ENCODE assay signal across 19 cellular contexts in the genomic region with DNA sequence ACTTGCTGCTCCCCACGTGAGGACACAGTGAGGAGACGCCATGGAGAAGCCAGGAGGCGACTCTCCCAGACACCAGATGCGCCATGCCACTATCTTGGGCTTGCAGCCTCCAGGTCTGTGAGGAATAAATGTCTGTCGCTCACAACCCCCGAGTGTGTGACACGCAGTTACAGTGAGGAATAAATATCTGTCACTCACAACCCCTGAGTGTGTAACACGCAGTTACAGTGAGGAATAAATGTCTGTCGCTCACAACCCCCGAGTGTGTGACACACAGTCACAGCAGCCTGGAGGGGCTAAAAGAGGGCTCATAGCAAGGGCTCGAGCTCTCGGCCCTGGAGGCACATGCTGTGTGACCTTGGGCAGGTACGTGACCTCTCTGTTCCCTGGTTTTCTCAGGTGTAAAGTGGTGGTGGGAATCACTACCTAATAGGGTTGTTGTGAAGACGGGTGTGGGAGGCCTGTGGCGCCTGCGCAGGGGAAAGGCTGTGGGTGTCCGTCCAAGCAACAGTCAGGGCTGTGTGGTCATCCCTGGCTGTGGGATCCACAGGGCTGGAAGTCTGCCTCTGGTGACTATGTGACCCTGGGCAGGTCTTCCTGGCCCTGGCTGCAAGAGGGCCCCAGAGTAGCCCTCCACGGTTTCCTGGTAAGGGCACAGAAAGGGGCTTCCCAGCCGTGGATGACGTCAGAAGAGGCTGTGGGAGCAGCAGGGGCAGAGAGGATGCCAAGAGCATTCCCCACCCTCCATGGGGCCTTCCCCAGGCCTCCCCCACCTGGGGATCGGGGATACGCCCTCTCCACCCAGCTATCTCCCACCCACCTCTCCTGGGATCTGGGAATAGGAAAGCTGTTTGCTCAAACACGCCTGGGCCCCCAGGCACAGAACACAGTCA.
DNase-seq lines count a peak whose midpoint lies in the region; ATAC-seq, FAIRE-seq and TF ChIP-seq lines count a peak whose summit lies in the region.
"Had no signal": no experiment of that assay in that cellular context is flagged by ENCODE, and none has a peak within 500 bp of the region (broad histone marks: within the 10 kb centered on the region; RNA-seq: fewer than 3 reads in every experiment).

No MANE protein-coding gene starts in this region.

- H4K20me1 ChIP-seq in GM12878 (ENCODE audit: control insufficient read depth, insufficient read depth): no peaks in the 10 kb centered on the region
- H4K20me1 ChIP-seq: BLaER1 had no signal

- no peaks in the 10 kb centered on the region for H3K27me3 Mint-ChIP-seq in stimulated activated naive CD8-positive, alpha-beta T cell treated with anti-CD3 and anti-CD28 coated beads, Interleukin-15, amount 100 ng/mL, for 72 hours

- H3K9ac ChIP-seq in GM12878 (ENCODE audit: control insufficient read depth, insufficient read depth, low read length): no peak overlapping the region
- H3K9ac ChIP-seq: BLaER1 had no signal

- no peak overlapping the region for H3K4me3 ChIP-seq in GM12878
- H3K4me3 ChIP-seq in testis: no peak overlapping the region
- H3K4me3 ChIP-seq: BLaER1, GM23338 had no signal

- H3K4me3 Mint-ChIP-seq in stimulated activated naive CD8-positive, alpha-beta T cell treated with anti-CD3 and anti-CD28 coated beads, Interleukin-15, amount 100 ng/mL, for 72 hours: no peak overlapping the region
- H3K4me3 Mint-ChIP-seq: CD14-positive monocyte; CD4-positive, alpha-beta memory T cell; GM23338; H9 had no signal

- TF ChIP-seq EP300 in GM12878 (IDR thresholded peaks at IDR 0.05; ENCODE audit: borderline replicate concordance in 1 of 2, control insufficient read depth in 1 of 2, low read depth in 2 of 2, low read length in 2 of 2): no peak

- in situ Hi-C loops in GM12878 (cut with MboI): no loop called here

- TF ChIP-seq RAD21 in GM12878 (IDR thresholded peaks at IDR 0.05; ENCODE audit: insufficient read depth, low read depth, low read length): no peak

- H3K27ac Mint-ChIP-seq in stimulated activated naive CD8-positive, alpha-beta T cell treated with anti-CD3 and anti-CD28 coated beads, Interleukin-15, amount 100 ng/mL, for 72 hours: peak overlapping the region; percentile 46 to 82
- H3K27ac Mint-ChIP-seq: GM23338 had no signal

- RAD21 ChIA-PET in GM12878 (lab: Charles Lee; ENCODE audit: unreplicated experiment): no interaction called here

- DNase-seq in stimulated activated naive CD8-positive, alpha-beta T cell treated with anti-CD3 and anti-CD28 coated beads, Interleukin-15, amount 100 ng/mL, for 72 hours: no peak
- no peak for DNase-seq in stimulated activated naive CD8-positive, alpha-beta T cell treated with anti-CD3 and anti-CD28 coated beads, Interleukin-15, Interleukin-2, amounts not matched to agents 100 U/mL and 50 U/mL, for 24 hours
- DNase-seq in GM12878 (ENCODE audit: low read depth, low spot score): no peak
- peak; percentile 43 for DNase-seq in islet precursor cell
- no peak for DNase-seq in sciatic nerve (ENCODE audit: low spot score)
- no peak for DNase-seq in testis
- DNase-seq in hypothalamus (lab: John Stamatoyannopoulos, UW): no peak
- DNase-seq: 8988T; Calu3; CD4-positive, alpha-beta memory T cell; DMS79 treated with DMSO at 0.1 percent for 48 hours; GF-D8; H9 had no signal

- WGBS in GM12878 (ENCODE audit: insufficient coverage, insufficient replicate concordance, low lambda C conversion rate, missing lambda C conversion rate): 47% methylated on average over 23 of the region's 23 CpGs
- WGBS in testis, 2 donors: 77 to 83% methylated on average over 13 to 23 of the region's 23 CpGs

- CTCF ChIA-PET in GM12878 (lab: Yijun Ruan, JAX): no interaction called here

- intact Hi-C loops in GM12878 (cut with micrococcal nuclease; ENCODE audit: unreplicated experiment) (no loop called here), sciatic nerve (cut with DNase I) (no loop called here), testis (cut with DNase I; ENCODE audit: low total_unique reads) (no loop called here)

- no peak for FAIRE-seq in GM12878 (lab: Jason Lieb, UNC)
- FAIRE-seq: GM12891, GM18507 had no signal

- SMC1A ChIA-PET in GM12878 (lab: Charles Lee; ENCODE audit: uncharacterized antibody, unreplicated experiment): no interaction called here

- no peaks in the 10 kb centered on the region for H3K79me2 ChIP-seq in GM12878 (ENCODE audit: control insufficient read depth, insufficient read depth, low read length)

- H3K4me1 ChIP-seq in GM12878 (ENCODE audit: control insufficient read depth, insufficient read depth, low read length): no peaks in the 10 kb centered on the region
- no peaks in the 10 kb centered on the region for H3K4me1 ChIP-seq in testis
- H3K4me1 ChIP-seq: BLaER1 had no signal

- no peak for ATAC-seq in stimulated activated naive CD8-positive, alpha-beta T cell treated with anti-CD3 and anti-CD28 coated beads, Interleukin-15, amount 100 ng/mL, for 72 hours
- no peak for ATAC-seq in stimulated activated naive CD8-positive, alpha-beta T cell treated with anti-CD3 and anti-CD28 coated beads, Interleukin-15, Interleukin-2, amounts not matched to agents 100 U/mL and 50 U/mL, for 24 hours
- peak; percentile 41 for ATAC-seq in GM12878
- peak; percentile 11 for ATAC-seq in sciatic nerve
- no peak for ATAC-seq in GM19351 (IDR thresholded peaks at IDR 0.05; ENCODE audit: unreplicated experiment)
- ATAC-seq: GM23338 had no signal

- POLR2A ChIA-PET in GM12878 (lab: Charles Lee): no interaction called here

- H3K36me3 ChIP-seq in GM12878 (ENCODE audit: control insufficient read depth in 2 of 2, insufficient read depth in 2 of 2, low read length in 1 of 2) (no peaks in the 10 kb centered on the region), testis (ENCODE audit: low read depth, missing control alignments) (no peaks in the 10 kb centered on the region)
- H3K36me3 ChIP-seq: BLaER1 had no signal

- H3K27ac ChIP-seq in GM12878 (ENCODE audit: control insufficient read depth, insufficient read depth): no peak overlapping the region
- no peak overlapping the region for H3K27ac ChIP-seq in testis
- H3K27ac ChIP-seq: BLaER1 had no signal

- H3K27me3 ChIP-seq in GM12878 (replicated peaks in 1 of 2; ENCODE audit: control insufficient read depth in 2 of 2, insufficient read depth in 2 of 2, low read length in 1 of 2) (no peaks in the 10 kb centered on the region), testis (no peaks in the 10 kb centered on the region)
- H3K27me3 ChIP-seq: BLaER1 had no signal

- no peak overlapping the region for H3K4me2 ChIP-seq in GM12878 (ENCODE audit: control insufficient read depth, insufficient read depth)
- H3K4me2 ChIP-seq: BLaER1, GM23338 had no signal

- TF ChIP-seq CTCF in GM12878 (IDR thresholded peaks at IDR 0.05 in 2 of 3, conservative IDR thresholded peaks at IDR 0.05 in 1 of 3; ENCODE audit: control insufficient read depth in 2 of 3, extremely low read depth in 1 of 3, insufficient read depth in 1 of 3, low read depth in 3 of 3, low read length in 3 of 3): no peak
- TF ChIP-seq CTCF in testis (IDR thresholded peaks at IDR 0.05): no peak

- H3K9me3 ChIP-seq in GM12878 (replicated peaks; ENCODE audit: control insufficient read depth, insufficient read depth, low read length) (no peaks in the 10 kb centered on the region), testis (no peaks in the 10 kb centered on the region)
- H3K9me3 ChIP-seq: BLaER1 had no signal

- TF ChIP-seq POLR2A in GM12878 (IDR thresholded peaks at IDR 0.05; ENCODE audit: low read depth, low read length): no peak
- no peak for TF ChIP-seq POLR2A in testis (IDR thresholded peaks at IDR 0.05)

- H3K4me1 Mint-ChIP-seq in stimulated activated naive CD8-positive, alpha-beta T cell treated with anti-CD3 and anti-CD28 coated beads, Interleukin-15, amount 100 ng/mL, for 72 hours: peaks cover 1% of the 10 kb centered on the region
- H3K4me1 Mint-ChIP-seq: CD14-positive monocyte; CD4-positive, alpha-beta memory T cell; GM23338 had no signal

- no peak overlapping the region for H2AFZ ChIP-seq in GM12878 (ENCODE audit: control insufficient read depth, low read depth, low read length)
- H2AFZ ChIP-seq: GM23338 had no signal

- BruUV-seq in GM12878 (replicated peaks; lab: Mats Ljungman, UMichigan): no TSS peak

- no peaks in the 10 kb centered on the region for H3K9me3 Mint-ChIP-seq in stimulated activated naive CD8-positive, alpha-beta T cell treated with anti-CD3 and anti-CD28 coated beads, Interleukin-15, amount 100 ng/mL, for 72 hours
- H3K9me3 Mint-ChIP-seq: CD4-positive, alpha-beta memory T cell; GM23338; H9 had no signal

TF ChIP-seq in GM12878, 131 proteins besides CTCF, POLR2A, EP300 and RAD21 (continues in another document):
- TF ChIP-seq, protein P1, sequence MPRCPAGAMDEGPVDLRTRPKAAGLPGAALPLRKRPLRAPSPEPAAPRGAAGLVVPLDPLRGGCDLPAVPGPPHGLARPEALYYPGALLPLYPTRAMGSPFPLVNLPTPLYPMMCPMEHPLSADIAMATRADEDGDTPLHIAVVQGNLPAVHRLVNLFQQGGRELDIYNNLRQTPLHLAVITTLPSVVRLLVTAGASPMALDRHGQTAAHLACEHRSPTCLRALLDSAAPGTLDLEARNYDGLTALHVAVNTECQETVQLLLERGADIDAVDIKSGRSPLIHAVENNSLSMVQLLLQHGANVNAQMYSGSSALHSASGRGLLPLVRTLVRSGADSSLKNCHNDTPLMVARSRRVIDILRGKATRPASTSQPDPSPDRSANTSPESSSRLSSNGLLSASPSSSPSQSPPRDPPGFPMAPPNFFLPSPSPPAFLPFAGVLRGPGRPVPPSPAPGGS (IDR thresholded peaks at IDR 0.05; ENCODE audit: borderline replicate concordance, insufficient read depth, low read depth, low read length, poor library complexity, severe bottlenecking): peak; percentile 92
- TF ChIP-seq NFIC (IDR thresholded peaks at IDR 0.05; ENCODE audit: low read depth, low read length): 0 out of 2 replicates have a peak, but pooled peaks have one; percentile 22
- TF ChIP-seq, protein P2, sequence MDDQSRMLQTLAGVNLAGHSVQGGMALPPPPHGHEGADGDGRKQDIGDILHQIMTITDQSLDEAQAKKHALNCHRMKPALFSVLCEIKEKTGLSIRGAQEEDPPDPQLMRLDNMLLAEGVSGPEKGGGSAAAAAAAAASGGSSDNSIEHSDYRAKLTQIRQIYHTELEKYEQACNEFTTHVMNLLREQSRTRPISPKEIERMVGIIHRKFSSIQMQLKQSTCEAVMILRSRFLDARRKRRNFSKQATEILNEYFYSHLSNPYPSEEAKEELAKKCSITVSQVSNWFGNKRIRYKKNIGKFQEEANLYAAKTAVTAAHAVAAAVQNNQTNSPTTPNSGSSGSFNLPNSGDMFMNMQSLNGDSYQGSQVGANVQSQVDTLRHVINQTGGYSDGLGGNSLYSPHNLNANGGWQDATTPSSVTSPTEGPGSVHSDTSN (IDR thresholded peaks at IDR 0.05; ENCODE audit: insufficient replicate concordance, low read depth, low read length): peak; percentile 17

Comparison
In these comparisons a context has a peak if more than half of its experiments do, and no peak if none do; other contexts are left out.
1. ATAC-seq: peak in GM12878 (single experiment) and sciatic nerve (single experiment); none in stimulated activated naive CD8-positive, alpha-beta T cell treated with anti-CD3 and anti-CD28 coated beads, Interleukin-15, amount 100 ng/mL, for 72 hours (single experiment), stimulated activated naive CD8-positive, alpha-beta T cell treated with anti-CD3 and anti-CD28 coated beads, Interleukin-15, Interleukin-2, amounts not matched to agents 100 U/mL and 50 U/mL, for 24 hours (single experiment) and GM19351 (single experiment).